Comparison of ENCODE assay signal across 8 cellular contexts in the genomic region with DNA sequence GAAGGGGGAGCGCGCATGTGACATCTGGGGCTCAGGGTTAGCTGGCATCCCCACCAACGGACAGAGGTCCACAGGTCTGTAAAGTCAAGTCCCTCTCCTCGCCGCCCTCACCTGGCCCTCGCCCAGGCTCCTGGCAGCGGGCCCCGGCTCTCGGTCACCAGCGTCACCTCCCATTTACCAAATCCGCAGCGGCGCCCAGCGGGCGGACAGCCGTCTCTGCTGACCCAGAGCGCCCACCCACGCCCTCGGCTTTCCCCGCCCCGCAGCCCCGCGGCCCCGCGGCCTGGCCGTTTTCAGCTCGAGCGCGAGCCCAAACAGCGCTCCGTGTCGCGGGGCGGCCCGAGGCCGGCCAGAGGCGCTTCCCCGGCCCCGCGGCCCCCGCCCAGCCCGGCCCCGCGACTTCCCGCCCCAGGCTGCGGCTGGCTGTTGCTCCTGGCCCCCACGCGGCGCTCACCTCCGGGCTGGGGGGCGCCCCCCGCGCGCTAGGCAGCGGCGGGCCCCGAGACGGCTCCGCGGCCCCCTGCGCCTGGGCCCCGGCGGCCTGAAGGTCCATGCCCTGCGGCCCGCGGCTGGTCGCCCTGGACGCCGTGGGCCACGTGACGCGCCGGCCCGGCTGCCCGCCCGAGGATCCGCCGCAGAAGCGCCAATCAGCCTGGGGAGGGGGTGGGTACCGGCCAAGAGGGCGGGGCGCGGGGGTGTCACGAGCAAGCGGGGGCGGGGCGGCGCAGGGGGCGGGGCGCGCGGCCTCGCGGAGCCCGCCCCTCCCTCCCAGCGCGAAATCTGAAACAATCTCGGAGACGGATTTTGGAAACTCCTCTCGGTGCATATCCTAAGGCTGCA. TPM values are rescaled to one million over a fixed set of nuclear protein-coding genes. Genes with fewer than 3 reads are reported as not detected.
DNase-seq lines count a peak whose midpoint lies in the region; ATAC-seq, FAIRE-seq and TF ChIP-seq lines count a peak whose summit lies in the region.

A gene with protein sequence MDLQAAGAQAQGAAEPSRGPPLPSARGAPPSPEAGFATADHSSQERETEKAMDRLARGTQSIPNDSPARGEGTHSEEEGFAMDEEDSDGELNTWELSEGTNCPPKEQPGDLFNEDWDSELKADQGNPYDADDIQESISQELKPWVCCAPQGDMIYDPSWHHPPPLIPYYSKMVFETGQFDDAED (minus strand): TSS at position 598 of the 840 bp plus-strand sequence. CDS start 45 bp downstream, at position 553.

- H3K36me3 Mint-ChIP-seq in activated T-cell treated with anti-CD3 and anti-CD28 coated beads, Interleukin-2, amount 50 U/mL, for 4 hours (ENCODE audit: insufficient read depth): peaks cover 13% of the 10 kb centered on the region

- FAIRE-seq in GM19239 (lab: Jason Lieb, UNC): peak; percentile 76

- H3K9me3 ChIP-seq in HUES48 (ENCODE audit: control insufficient read depth, insufficient read depth, low read length) (no peaks in the 10 kb centered on the region), Panc1 (ENCODE audit: control insufficient read depth, insufficient read depth, low read depth, low read length) (no peaks in the 10 kb centered on the region), muscle layer of colon (ENCODE audit: low read length) (no peaks in the 10 kb centered on the region)

- H3K4me3 Mint-ChIP-seq in activated T-cell treated with anti-CD3 and anti-CD28 coated beads, Interleukin-2, amount 50 U/mL, for 4 hours: peak within 1 kb of the TSS; percentile 84

- H3K4me1 Mint-ChIP-seq in activated T-cell treated with anti-CD3 and anti-CD28 coated beads, Interleukin-2, amount 50 U/mL, for 4 hours (ENCODE audit: low read depth): peaks cover 19% of the 10 kb centered on the region

- peak; percentile 99 for DNase-seq in AG20443 (ENCODE audit: low spot score)
- DNase-seq in GM19239 (ENCODE audit: insufficient read length, low spot score): peak; percentile 98
- peak; percentile 15 for DNase-seq in Panc1 (ENCODE audit: low read depth, low spot score)
- peak; percentile 80 for DNase-seq in activated T-cell treated with anti-CD3 and anti-CD28 coated beads, Interleukin-2, amount 50 U/mL, for 4 hours
- peak; percentile 54 to 64 for DNase-seq in stimulated activated CD8-positive, alpha-beta memory T cell treated with anti-CD3 and anti-CD28 coated beads, Interleukin-7, amount 100 ng/mL, for 1 hour (ENCODE audit: low read depth in 2 of 2)

- no TSS peak for BruUV-seq in Panc1 (replicated peaks; lab: Mats Ljungman, UMichigan)

- H3K9me3 Mint-ChIP-seq in activated T-cell treated with anti-CD3 and anti-CD28 coated beads, Interleukin-2, amount 50 U/mL, for 4 hours: no peaks in the 10 kb centered on the region

- in situ Hi-C loops in Panc1 (cut with HindIII; ENCODE audit: low pct_unique_long_range_greater_than_20kb, low sequenced_read_pairs): no loop called here

- H3K4me1 ChIP-seq in HUES48 (ENCODE audit: control insufficient read depth, insufficient read depth, low read length) (peaks cover 8% of the 10 kb centered on the region), Panc1 (ENCODE audit: control insufficient read depth, insufficient read depth, low read length) (peaks cover 20% of the 10 kb centered on the region), muscle layer of colon (ENCODE audit: insufficient read depth, low read length) (peaks cover 17% of the 10 kb centered on the region)

- ATAC-seq in Panc1 (peak; percentile 95), esophagus mucosa (peak; percentile 89)
- peak; percentile 82 to 86 for ATAC-seq in activated T-cell treated with anti-CD3 and anti-CD28 coated beads, Interleukin-2, amount 50 U/mL, for 4 hours

- POLR2A ChIA-PET in Panc1 (lab: Charles Lee): no interaction called here

- H3K9ac ChIP-seq in HUES48 (ENCODE audit: low read depth, low read length) (no peak within 1 kb of the TSS; the same call in 1 of the 2 replicates), muscle layer of colon (ENCODE audit: low read length) (peak within 1 kb of the TSS; percentile 30)

- H3K27me3 ChIP-seq in HUES48 (ENCODE audit: control insufficient read depth, insufficient read depth, low read length) (peaks cover 4% of the 10 kb centered on the region; the same call in 1 of the 2 replicates), Panc1 (ENCODE audit: control insufficient read depth, insufficient read depth, low read length) (no peaks in the 10 kb centered on the region), muscle layer of colon (ENCODE audit: control insufficient read depth in 1 of 2, insufficient read depth in 2 of 2, low read length in 2 of 2) (no peaks in the 10 kb centered on the region)

- no peak for TF ChIP-seq CTCF in Panc1 (IDR thresholded peaks at IDR 0.05)

- H3K4me3 ChIP-seq in HUES48 (ENCODE audit: low read depth, low read length) (peak within 1 kb of the TSS; percentile 72), Panc1 (ENCODE audit: low read depth in 2 of 2, low read length in 2 of 2) (peak within 1 kb of the TSS; percentile 56 to 86), muscle layer of colon (ENCODE audit: low read depth in 1 of 2, low read length in 2 of 2) (peak within 1 kb of the TSS; percentile 64 to 70)

- intact Hi-C loops in Panc1 (cut with micrococcal nuclease; ENCODE audit: unreplicated experiment): no loop called here

- peaks cover 22% of the 10 kb centered on the region for H3K36me3 ChIP-seq in HUES48 (ENCODE audit: control insufficient read depth, insufficient read depth, low read length)
- H3K36me3 ChIP-seq in Panc1 (ENCODE audit: control insufficient read depth, insufficient read depth, low read length): peaks cover 6% of the 10 kb centered on the region; the same call in 1 of the 2 replicates
- H3K36me3 ChIP-seq in muscle layer of colon (ENCODE audit: insufficient read depth, low read length): peaks cover 8% of the 10 kb centered on the region

- H3K27ac ChIP-seq in HUES48 (ENCODE audit: low read depth, low read length): peak within 1 kb of the TSS; percentile 55
- peak within 1 kb of the TSS; percentile 80 for H3K27ac ChIP-seq in Panc1 (ENCODE audit: low read length)
- H3K27ac ChIP-seq in muscle layer of colon (ENCODE audit: low read depth, low read length): peak within 1 kb of the TSS; percentile 72

- H3K27me3 Mint-ChIP-seq in activated T-cell treated with anti-CD3 and anti-CD28 coated beads, Interleukin-2, amount 50 U/mL, for 4 hours (ENCODE audit: low read depth): no peaks in the 10 kb centered on the region

- CTCF ChIA-PET in Panc1 (lab: Charles Lee): interaction anchor here (0.5 kb wide), 1 partner anchor 158 kb away, joined by 3 read pairs; no protein-coding TSS in a partner anchor

RNA-seq across cellular contexts. Expression of the gene that starts here (rescaled TPM):
- 152 TPM for total RNA-seq in Panc1 (2021; ENCODE audit: unreplicated experiment)
- 122 TPM for polyA plus RNA-seq in Panc1 (2012; ENCODE audit: insufficient read length)
- 10 to 100 TPM; 46.4 to 67.9 (median 58.9) TPM for total RNA-seq in activated T-cell treated with anti-CD3 and anti-CD28 coated beads, Interleukin-2, amount 50 U/mL, for 4 hours
- total RNA-seq in esophagus mucosa: 18.8 TPM

Comparison
In these comparisons a context has a peak if more than half of its experiments do, and no peak if none do; other contexts are left out.
1. Peak in every context shown above with its lines: DNase-seq, ATAC-seq, H3K4me3 ChIP-seq and H3K27ac ChIP-seq.
2. DNase-seq: peak in every context shown above with its lines; median percentile 99 in AG20443; 98 in GM19239; 80 in activated T-cell treated with anti-CD3 and anti-CD28 coated beads, Interleukin-2, amount 50 U/mL, for 4 hours; 59 in stimulated activated CD8-positive, alpha-beta memory T cell treated with anti-CD3 and anti-CD28 coated beads, Interleukin-7, amount 100 ng/mL, for 1 hour; 15 in Panc1.